Comparison of ENCODE assay signal across 35 cellular contexts in the genomic region with DNA sequence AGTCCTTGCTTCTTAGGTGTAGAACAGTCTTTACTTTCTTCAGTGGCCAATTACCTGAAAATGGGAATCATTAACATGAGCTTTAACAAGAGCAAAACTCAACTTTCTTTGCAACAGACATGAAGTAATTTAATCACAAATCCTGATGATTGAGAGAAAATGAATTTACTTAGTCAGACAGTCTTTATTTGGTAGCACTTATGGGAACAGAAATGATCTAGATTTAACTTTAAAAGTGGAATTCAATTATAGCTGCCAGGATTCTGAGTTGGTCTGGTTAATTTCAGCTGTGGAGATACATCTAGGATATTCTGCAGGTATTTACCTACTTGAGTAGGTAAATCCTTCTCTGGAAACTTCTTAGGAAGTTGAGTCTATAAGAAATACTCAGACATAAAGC.
"Had no signal": no experiment of that assay in that cellular context is flagged by ENCODE, and none has a peak within 500 bp of the region (broad histone marks: within the 10 kb centered on the region; RNA-seq: fewer than 3 reads in every experiment).

No MANE protein-coding gene starts in this region.

- H3K4me3 ChIP-seq: MG63 had no signal

- H3K9ac ChIP-seq: KMS-11 had no signal

- H3K4me2 ChIP-seq: KMS-11 had no signal

- H3K27ac ChIP-seq: KMS-11 had no signal

- H3K9me3 ChIP-seq: MG63 had no signal

- H3K36me3 ChIP-seq: MG63 had no signal

- DNase-seq: Karpas-422, Kasumi-1, KG1, MG63, MM.1S, MV-4-11, NCI-H1048, NCI-H1092, NCI-H1092 treated with DMSO at 0.1 percent for 48 hours, NCI-H1105, NCI-H1105 treated with DMSO at 0.1 percent for 48 hours, NCI-H1417, NCI-H1417 treated with DMSO at 0.1 percent for 48 hours, NCI-H1436, NCI-H1436 treated with DMSO at 0.1 percent for 48 hours, NCI-H146, NCI-H1694, NCI-H1694 treated with DMSO at 0.1 percent for 48 hours, NCI-H187, NCI-H187 treated with DMSO at 0.1 percent for 48 hours, NCI-H1930, NCI-H2029, NCI-H2029 treated with DMSO at 0.1 percent for 48 hours, NCI-H2081, NCI-H2081 treated with DMSO at 0.1 percent for 48 hours, NCI-H2107, NCI-H2171, NCI-H2171 treated with DMSO at 0.1 percent for 48 hours, NCI-H2227 treated with DMSO at 0.1 percent for 48 hours, NCI-H226, NCI-H345, NCI-H446, NCI-H446 treated with DMSO at 0.1 percent for 48 hours, NCI-H510A had no signal

- H3K27me3 ChIP-seq: MG63 had no signal
